Comparison of ENCODE assay signal across 8 cellular contexts in the genomic region with DNA sequence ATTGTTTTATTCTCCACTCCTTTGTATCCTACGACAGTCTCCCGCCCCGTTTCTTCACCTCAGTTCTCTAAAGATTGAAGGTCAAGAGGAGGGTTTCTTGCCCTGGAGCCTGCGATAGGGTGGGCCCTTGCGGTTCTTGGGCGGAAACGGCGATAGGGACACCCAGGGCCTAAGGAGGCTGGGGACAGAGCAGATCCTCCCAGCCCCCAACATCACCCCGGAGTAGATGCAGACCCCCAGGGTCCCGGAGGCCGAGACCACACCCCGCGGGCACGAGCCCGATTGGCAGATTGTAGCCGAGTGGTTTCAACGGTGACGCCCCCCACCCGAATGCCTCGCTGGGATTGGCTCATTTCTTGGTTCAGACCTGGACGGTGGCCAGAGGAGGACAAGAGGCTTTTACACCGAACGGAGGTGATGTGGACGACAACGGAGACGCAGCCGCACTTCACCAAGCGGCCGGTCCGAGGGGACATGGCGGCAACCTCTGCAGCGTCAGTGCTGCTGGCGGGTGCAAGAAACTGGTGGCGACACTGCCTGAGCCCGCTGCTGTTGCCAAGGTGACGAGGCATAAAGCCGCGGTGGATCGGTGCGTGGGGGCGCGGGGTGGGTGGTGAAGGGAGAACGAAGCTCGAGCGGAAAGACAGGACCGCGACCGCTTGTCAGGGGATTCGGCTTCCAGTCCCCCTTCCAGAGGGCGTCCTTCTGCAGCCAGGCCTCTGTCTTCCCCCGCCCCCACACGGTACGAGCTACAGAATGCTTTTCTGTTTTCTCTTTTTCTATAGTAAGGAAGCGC. TPM values are rescaled to one million over a fixed set of nuclear protein-coding genes. Genes with fewer than 3 reads are reported as not detected.
DNase-seq lines count a peak whose midpoint lies in the region; ATAC-seq and TF ChIP-seq lines count a peak whose summit lies in the region.

No MANE protein-coding gene starts in this region.

- WGBS in ovary, 3 donors: 1% methylated on average over 54 of the region's 54 CpGs
- WGBS in thyroid gland, 2 donors: 0 to 2% methylated on average over 39 to 41 of the region's 54 CpGs

- CTCF ChIA-PET in HEK293T (lab: Yijun Ruan, JAX): no interaction called here

- H3K36me3 Mint-ChIP-seq in activated naive CD8-positive, alpha-beta T cell treated with anti-CD3 and anti-CD28 coated beads, Interleukin-2, amount 10 ng/mL, durations not matched to agents 7 days and 5 days: peaks cover 13% of the 10 kb centered on the region

- intact Hi-C loops in ovary (cut with DNase I): no loop called here
- intact Hi-C loops in thyroid gland (cut with DNase I): no loop called here

- H3K27ac ChIP-seq in cardiac muscle cell (peak overlapping the region; percentile 82), ovary (no peak overlapping the region), thyroid gland (peak overlapping the region; percentile 67 to 82 (median 79))

- H3K36me3 ChIP-seq in cardiac muscle cell: peaks cover 10% of the 10 kb centered on the region
- H3K36me3 ChIP-seq in ovary: no peaks in the 10 kb centered on the region
- no peaks in the 10 kb centered on the region for H3K36me3 ChIP-seq in thyroid gland

- H3K27me3 Mint-ChIP-seq in activated naive CD8-positive, alpha-beta T cell treated with anti-CD3 and anti-CD28 coated beads, Interleukin-2, amount 10 ng/mL, durations not matched to agents 7 days and 5 days: peaks cover 16% of the 10 kb centered on the region

- H3K4me3 Mint-ChIP-seq in activated naive CD8-positive, alpha-beta T cell treated with anti-CD3 and anti-CD28 coated beads, Interleukin-2, amount 10 ng/mL, durations not matched to agents 7 days and 5 days: peak overlapping the region; percentile 94

- H3K4me1 ChIP-seq in cardiac muscle cell (ENCODE audit: low read depth) (peaks cover 11% of the 10 kb centered on the region), ovary (ENCODE audit: insufficient read depth) (no peaks in the 10 kb centered on the region), thyroid gland (peaks cover 15 to 19% of the 10 kb centered on the region in 2 donors)

- peak overlapping the region; percentile 85 for H3K27ac Mint-ChIP-seq in activated naive CD8-positive, alpha-beta T cell treated with anti-CD3 and anti-CD28 coated beads, Interleukin-2, amount 10 ng/mL, durations not matched to agents 7 days and 5 days

- peaks cover 11% of the 10 kb centered on the region for H3K9me3 Mint-ChIP-seq in activated naive CD8-positive, alpha-beta T cell treated with anti-CD3 and anti-CD28 coated beads, Interleukin-2, amount 10 ng/mL, durations not matched to agents 7 days and 5 days

- ATAC-seq in activated naive CD8-positive, alpha-beta T cell treated with anti-CD3 and anti-CD28 coated beads, Interleukin-2, amount 10 ng/mL, durations not matched to agents 7 days and 5 days (ENCODE audit: low read depth): peak; percentile 91

- DNase-seq in EL (peak; percentile 85), HEK293T (ENCODE audit: extremely low spot score) (peak; percentile 81), NCI-H1105 treated with DMSO at 0.1 percent for 48 hours (lab: John Stamatoyannopoulos, UW) (peak; percentile 99), SKM-1 treated with dmso at 0.1 percent for 144 hours (lab: John Stamatoyannopoulos, UW; ENCODE audit: unreplicated experiment) (peak; percentile 86), cardiac muscle cell (ENCODE audit: low read depth in 1 of 2, low spot score in 1 of 2) (peak; percentile 89 to 97), ovary (peak; percentile 57 to 82 (median 66)), thyroid gland (peak; percentile 93 to 94)
- peak; percentile 77 for DNase-seq in activated naive CD8-positive, alpha-beta T cell treated with anti-CD3 and anti-CD28 coated beads, Interleukin-2, amount 10 ng/mL, durations not matched to agents 7 days and 5 days

- TF ChIP-seq CTCF in cardiac muscle cell (IDR thresholded peaks at IDR 0.05; ENCODE audit: low read depth, low read length) (no peak), ovary (IDR thresholded peaks at IDR 0.05) (no peak), thyroid gland (IDR thresholded peaks at IDR 0.05) (peak in 1 of 6 experiments; percentile 11)

- H3K4me1 Mint-ChIP-seq in activated naive CD8-positive, alpha-beta T cell treated with anti-CD3 and anti-CD28 coated beads, Interleukin-2, amount 10 ng/mL, durations not matched to agents 7 days and 5 days: peaks cover 10% of the 10 kb centered on the region

- H3K4me3 ChIP-seq in cardiac muscle cell (peak overlapping the region; percentile 75), ovary (peak overlapping the region; percentile 49), thyroid gland (replicated peaks in 1 of 3) (peak overlapping the region; percentile 63 to 75 (median 66))

- H3K9me3 ChIP-seq in cardiac muscle cell (ENCODE audit: low read depth) (no peaks in the 10 kb centered on the region), ovary (no peaks in the 10 kb centered on the region), thyroid gland (no peaks in the 10 kb centered on the region)

- H3K27me3 ChIP-seq in cardiac muscle cell (no peaks in the 10 kb centered on the region), ovary (no peaks in the 10 kb centered on the region), thyroid gland (no peaks in the 10 kb centered on the region)

- POLR2A ChIA-PET in HEK293T (lab: Yijun Ruan, JAX): interaction anchor here (0.7 to 1.0 kb wide), 2 partner anchors 11 to 16 kb away, joined by 3 to 7 read pairs; no protein-coding TSS in a partner anchor
- POLR2A ChIA-PET in activated naive CD8-positive, alpha-beta T cell treated with anti-CD3 and anti-CD28 coated beads, Interleukin-2, amount 10 ng/mL, durations not matched to agents 7 days and 5 days (lab: Charles Lee): interaction anchor here (1.0 to 1.3 kb wide), 2 partner anchors 17 to 19 kb away, joined by 5 to 7 read pairs; a partner anchor contains a TSS

- TF ChIP-seq EP300 in ovary (IDR thresholded peaks at IDR 0.05): no peak

- TF ChIP-seq POLR2A in ovary (IDR thresholded peaks at IDR 0.05) (no peak), thyroid gland (IDR thresholded peaks at IDR 0.05) (peak in 1 of 2 donors; percentile 86)

TF ChIP-seq in HEK293T, 16 proteins besides CTCF, POLR2A, EP300 and RAD21:
- TF ChIP-seq L3MBTL2 (conservative IDR thresholded peaks at IDR 0.05) (peak; percentile 39; the same call in 1 of the 2 replicates), SP1 (IDR thresholded peaks at IDR 0.05) (no peak)

RNA-seq across cellular contexts. Expression of a gene that starts 19.0 kb away (rescaled TPM):
- total RNA-seq in activated naive CD8-positive, alpha-beta T cell treated with anti-CD3 and anti-CD28 coated beads, Interleukin-2, amount 10 ng/mL, durations not matched to agents 7 days and 5 days: 1 to 10 TPM; 6.5 to 8.2 TPM
- total RNA-seq in cardiac muscle cell: 7.0 and 12.9 TPM in 2 replicates
- 4.4 and 7.1 TPM in 2 replicates for polyA plus RNA-seq in cardiac muscle cell
- total RNA-seq in ovary: 1 to 10 TPM in 3 of 7 donors, under 1 TPM in 4; 0.12 to 1.1 (median 0.61) TPM
- 1 to 10 TPM in 1 of 2 donors, under 1 TPM in 1; 0.39 to 2.2 TPM for polyA plus RNA-seq in ovary
- under 1 TPM in 3 of 4 donors, not detected in 1; 0.13 to 0.49 (median 0.22) TPM for total RNA-seq in thyroid gland

Comparison
In these comparisons a context has a peak if more than half of its experiments do, and no peak if none do; other contexts are left out.
1. H3K27ac ChIP-seq: peak in cardiac muscle cell (single experiment) and thyroid gland (3 of 3); none in ovary (0 of 2).
2. Peak in every context shown above with its lines, with median percentiles within 50 percentile points of each other: DNase-seq and H3K4me3 ChIP-seq.